ENCODE assay signal across 8 cellular contexts in the genomic region with DNA sequence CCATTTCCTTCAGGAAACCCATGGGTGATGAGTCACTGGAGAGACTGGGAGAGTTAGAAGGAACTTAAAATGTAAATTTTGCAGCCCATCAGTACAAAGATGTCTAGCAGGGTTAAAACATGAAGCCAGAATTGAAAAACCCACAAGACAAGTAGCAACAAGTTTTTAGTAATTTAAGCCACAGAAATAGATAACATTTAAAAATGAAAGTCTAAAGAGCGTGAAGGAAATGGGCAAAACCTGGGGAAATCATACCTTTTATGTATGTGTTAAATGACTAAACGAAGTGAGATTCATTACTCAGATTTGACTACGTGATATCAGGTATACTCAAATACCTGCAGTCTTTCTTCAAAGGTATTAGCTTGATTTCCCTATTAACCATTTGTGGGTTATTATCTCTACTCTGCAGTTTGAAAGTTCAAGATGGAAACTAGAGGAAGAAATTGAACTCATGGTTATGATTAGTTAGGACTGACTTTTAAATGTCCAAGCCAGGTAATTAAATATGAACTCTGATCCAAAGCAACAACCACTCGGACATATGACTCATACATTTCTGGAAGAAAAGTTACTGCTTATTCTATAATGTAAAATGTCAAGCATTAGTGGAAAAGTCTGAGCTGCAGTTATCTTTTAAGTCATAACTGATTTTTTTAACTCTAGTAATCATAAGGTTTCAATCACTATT.
DNase-seq lines count a peak whose midpoint lies in the region; ATAC-seq and TF ChIP-seq lines count a peak whose summit lies in the region.

No MANE protein-coding gene starts in this region.

- peak; percentile 39 for ATAC-seq in HG03196 (IDR thresholded peaks at IDR 0.05; ENCODE audit: unreplicated experiment)

- no peaks in the 10 kb centered on the region for H3K27me3 ChIP-seq in brain microvascular endothelial cell (replicated peaks)

- peaks cover 8% of the 10 kb centered on the region for H3K36me3 Mint-ChIP-seq in activated naive CD4-positive, alpha-beta T cell treated with anti-CD3 and anti-CD28 coated beads, Interleukin-2, amount 50 U/mL, for 24 hours

- H3K9me3 Mint-ChIP-seq in activated naive CD4-positive, alpha-beta T cell treated with anti-CD3 and anti-CD28 coated beads, Interleukin-2, amount 50 U/mL, for 24 hours = peaks cover 6% of the 10 kb centered on the region

- DNase-seq in activated naive CD4-positive, alpha-beta T cell treated with anti-CD3 and anti-CD28 coated beads, Interleukin-2, amount 50 U/mL, for 16 hours = no peak
- DNase-seq in brain microvascular endothelial cell (peak; percentile 20), stromal cell of bone marrow (ENCODE audit: low read depth) (peak; percentile 11), dedifferentiated amniotic fluid mesenchymal stem cell (ENCODE audit: extremely low spot score) (no peak), AG20443 (ENCODE audit: low spot score) (no peak), NCI-H345 (lab: John Stamatoyannopoulos, UW) (no peak)

- H3K36me3 ChIP-seq in brain microvascular endothelial cell (replicated peaks) = no peaks in the 10 kb centered on the region

- peak overlapping the region; percentile 91 for H3K27ac Mint-ChIP-seq in activated naive CD4-positive, alpha-beta T cell treated with anti-CD3 and anti-CD28 coated beads, Interleukin-2, amount 50 U/mL, for 24 hours

- TF ChIP-seq CTCF in brain microvascular endothelial cell (IDR thresholded peaks at IDR 0.05; ENCODE audit: low read depth, low read length, missing control alignments) = no peak

- peak overlapping the region; percentile 59 for H3K4me3 Mint-ChIP-seq in activated naive CD4-positive, alpha-beta T cell treated with anti-CD3 and anti-CD28 coated beads, Interleukin-2, amount 50 U/mL, for 24 hours

- H3K4me3 ChIP-seq in brain microvascular endothelial cell (ENCODE audit: low read depth, low read length) = no peak overlapping the region

- H3K27ac ChIP-seq in brain microvascular endothelial cell = peak overlapping the region; percentile 60

- no peaks in the 10 kb centered on the region for H3K27me3 Mint-ChIP-seq in activated naive CD4-positive, alpha-beta T cell treated with anti-CD3 and anti-CD28 coated beads, Interleukin-2, amount 50 U/mL, for 24 hours

- peaks cover 68% of the 10 kb centered on the region for H3K4me1 Mint-ChIP-seq in activated naive CD4-positive, alpha-beta T cell treated with anti-CD3 and anti-CD28 coated beads, Interleukin-2, amount 50 U/mL, for 24 hours

- in situ Hi-C loops in brain microvascular endothelial cell (cut with HindIII; ENCODE audit: low pct_ligation_motif_present, low sequenced_read_pairs) = no loop called here

Comparison
In these comparisons a context has a peak if more than half of its experiments do, and no peak if none do; other contexts are left out.
1. DNase-seq: peak in brain microvascular endothelial cell (single experiment) and stromal cell of bone marrow (single experiment); none in activated naive CD4-positive, alpha-beta T cell treated with anti-CD3 and anti-CD28 coated beads, Interleukin-2, amount 50 U/mL, for 16 hours (single experiment), dedifferentiated amniotic fluid mesenchymal stem cell (single experiment), AG20443 (single experiment) and NCI-H345 (single experiment).